26 cellular contexts compared by ENCODE assay signal in genomic region chr13:89169951-89170350, GRCh38.
"Had no signal": no experiment of that assay in that cellular context is flagged by ENCODE, and none has a peak within 500 bp of the region (broad histone marks: within the 10 kb centered on the region; RNA-seq: fewer than 3 reads in every experiment).

No MANE protein-coding gene starts in this region.

- H3K27me3 Mint-ChIP-seq: activated CD4-positive, alpha-beta memory T cell treated with anti-CD3 and anti-CD28 coated beads, Interleukin-2, amount 10 ng/mL, durations not matched to agents 7 days and 5 days; activated CD4-positive, alpha-beta T cell treated with anti-CD3 and anti-CD28 coated beads, Interleukin-2, amount 10 ng/mL, durations not matched to agents 7 days and 5 days; activated naive CD4-positive, alpha-beta T cell treated with anti-CD3 and anti-CD28 coated beads, Interleukin-2, amount 10 ng/mL, durations not matched to agents 7 days and 5 days; activated naive CD8-positive, alpha-beta T cell treated with anti-CD3 and anti-CD28 coated beads, Interleukin-2, amount 10 ng/mL, durations not matched to agents 7 days and 5 days; activated T-cell treated with anti-CD3 and anti-CD28 coated beads, Interleukin-2, amount 50 U/mL, for 24 hours; brain; central memory CD8-positive, alpha-beta T cell; dendritic cell treated with granulocyte-macrophage colony-stimulating factor and Interleukin-4, amounts not matched to agents 40 ng/mL and 50 ng/mL, for 4 days; effector memory CD8-positive, alpha-beta T cell; T-helper 17 cell had no signal

- H3K4me1 Mint-ChIP-seq: activated CD4-positive, alpha-beta memory T cell treated with anti-CD3 and anti-CD28 coated beads, Interleukin-2, amount 10 ng/mL, durations not matched to agents 7 days and 5 days; activated CD4-positive, alpha-beta T cell treated with anti-CD3 and anti-CD28 coated beads, Interleukin-2, amount 10 ng/mL, durations not matched to agents 7 days and 5 days; activated naive CD4-positive, alpha-beta T cell treated with anti-CD3 and anti-CD28 coated beads, Interleukin-2, amount 10 ng/mL, durations not matched to agents 7 days and 5 days; activated naive CD8-positive, alpha-beta T cell treated with anti-CD3 and anti-CD28 coated beads, Interleukin-2, amount 10 ng/mL, durations not matched to agents 7 days and 5 days; brain; central memory CD8-positive, alpha-beta T cell; T-helper 17 cell; WTC11 had no signal

- H3K9me3 Mint-ChIP-seq: activated CD4-positive, alpha-beta memory T cell treated with anti-CD3 and anti-CD28 coated beads, Interleukin-2, amount 10 ng/mL, durations not matched to agents 7 days and 5 days; activated CD4-positive, alpha-beta T cell treated with anti-CD3 and anti-CD28 coated beads, Interleukin-2, amount 10 ng/mL, durations not matched to agents 7 days and 5 days; activated T-cell treated with anti-CD3 and anti-CD28 coated beads, Interleukin-2, amount 50 U/mL, for 24 hours; brain; WTC11 had no signal

- DNase-seq: activated CD4-positive, alpha-beta memory T cell treated with anti-CD3 and anti-CD28 coated beads, Interleukin-2, amount 10 ng/mL, durations not matched to agents 7 days and 5 days; activated CD4-positive, alpha-beta T cell treated with anti-CD3 and anti-CD28 coated beads for 1 hour; activated CD4-positive, alpha-beta T cell treated with anti-CD3 and anti-CD28 coated beads for 4 hours; activated CD4-positive, alpha-beta T cell treated with anti-CD3 and anti-CD28 coated beads, Interleukin-2, amount 10 ng/mL, durations not matched to agents 7 days and 5 days; activated CD4-positive, alpha-beta T cell treated with anti-CD3 and anti-CD28 coated beads, Interleukin-2, amount 50 U/mL, for 4 hours; activated CD8-positive, alpha-beta memory T cell treated with anti-CD3 and anti-CD28 coated beads, Interleukin-2, amount 50 U/mL, for 48 hours; activated gamma-delta T cell; activated naive CD4-positive, alpha-beta T cell; activated naive CD4-positive, alpha-beta T cell treated with anti-CD3 and anti-CD28 coated beads, Interleukin-2, amount 10 ng/mL, durations not matched to agents 7 days and 5 days; activated naive CD8-positive, alpha-beta T cell treated with anti-CD3 and anti-CD28 coated beads, Interleukin-2, amount 10 ng/mL, durations not matched to agents 7 days and 5 days; activated T-cell treated with anti-CD3 and anti-CD28 coated beads for 4 hours; activated T-cell treated with anti-CD3 and anti-CD28 coated beads, Interleukin-2, amount 50 U/mL, for 24 hours; activated T-cell treated with anti-CD3 and anti-CD28 coated beads, Interleukin-2, amount 50 U/mL, for 72 hours; effector CD4-positive, alpha-beta T cell; effector memory CD8-positive, alpha-beta T cell; erythroblast; foreskin keratinocyte; gastrocnemius medialis; glutamatergic neuron; heart left ventricle; T-helper 17 cell had no signal

- H3K36me3 Mint-ChIP-seq: activated naive CD4-positive, alpha-beta T cell treated with anti-CD3 and anti-CD28 coated beads, Interleukin-2, amount 10 ng/mL, durations not matched to agents 7 days and 5 days; activated naive CD4-positive, alpha-beta T cell treated with anti-CD3 and anti-CD28 coated beads, Interleukin-2, amount 50 U/mL, for 72 hours; activated naive CD8-positive, alpha-beta T cell treated with anti-CD3 and anti-CD28 coated beads, Interleukin-2, amount 10 ng/mL, durations not matched to agents 7 days and 5 days; brain; WTC11 had no signal

- H3K27ac Mint-ChIP-seq: activated CD4-positive, alpha-beta memory T cell treated with anti-CD3 and anti-CD28 coated beads, Interleukin-2, amount 10 ng/mL, durations not matched to agents 7 days and 5 days; activated CD4-positive, alpha-beta T cell treated with anti-CD3 and anti-CD28 coated beads, Interleukin-2, amount 10 ng/mL, durations not matched to agents 7 days and 5 days; activated naive CD4-positive, alpha-beta T cell treated with anti-CD3 and anti-CD28 coated beads, Interleukin-2, amount 10 ng/mL, durations not matched to agents 7 days and 5 days; activated naive CD4-positive, alpha-beta T cell treated with anti-CD3 and anti-CD28 coated beads, Interleukin-2, amount 50 U/mL, for 72 hours; activated naive CD8-positive, alpha-beta T cell treated with anti-CD3 and anti-CD28 coated beads, Interleukin-2, amount 10 ng/mL, durations not matched to agents 7 days and 5 days; activated T-cell treated with anti-CD3 and anti-CD28 coated beads, Interleukin-2, amount 50 U/mL, for 24 hours; activated T-cell treated with anti-CD3 and anti-CD28 coated beads, Interleukin-2, amount 50 U/mL, for 72 hours; brain; dendritic cell treated with granulocyte-macrophage colony-stimulating factor and Interleukin-4, amounts not matched to agents 40 ng/mL and 50 ng/mL, for 4 days; effector memory CD8-positive, alpha-beta T cell; T-helper 17 cell; WTC11 had no signal

- H3K4me3 Mint-ChIP-seq: activated CD4-positive, alpha-beta memory T cell treated with anti-CD3 and anti-CD28 coated beads, Interleukin-2, amount 10 ng/mL, durations not matched to agents 7 days and 5 days; activated CD4-positive, alpha-beta T cell treated with anti-CD3 and anti-CD28 coated beads, Interleukin-2, amount 10 ng/mL, durations not matched to agents 7 days and 5 days; activated naive CD4-positive, alpha-beta T cell treated with anti-CD3 and anti-CD28 coated beads, Interleukin-2, amount 10 ng/mL, durations not matched to agents 7 days and 5 days; activated naive CD8-positive, alpha-beta T cell treated with anti-CD3 and anti-CD28 coated beads, Interleukin-2, amount 10 ng/mL, durations not matched to agents 7 days and 5 days; activated T-cell treated with anti-CD3 and anti-CD28 coated beads, Interleukin-2, amount 50 U/mL, for 24 hours; activated T-cell treated with anti-CD3 and anti-CD28 coated beads, Interleukin-2, amount 50 U/mL, for 72 hours; brain; central memory CD8-positive, alpha-beta T cell; dendritic cell treated with granulocyte-macrophage colony-stimulating factor and Interleukin-4, amounts not matched to agents 40 ng/mL and 50 ng/mL, for 4 days; effector memory CD8-positive, alpha-beta T cell; T-helper 17 cell; WTC11 had no signal
